ENCODE assay signal across 8 cellular contexts in the genomic region with DNA sequence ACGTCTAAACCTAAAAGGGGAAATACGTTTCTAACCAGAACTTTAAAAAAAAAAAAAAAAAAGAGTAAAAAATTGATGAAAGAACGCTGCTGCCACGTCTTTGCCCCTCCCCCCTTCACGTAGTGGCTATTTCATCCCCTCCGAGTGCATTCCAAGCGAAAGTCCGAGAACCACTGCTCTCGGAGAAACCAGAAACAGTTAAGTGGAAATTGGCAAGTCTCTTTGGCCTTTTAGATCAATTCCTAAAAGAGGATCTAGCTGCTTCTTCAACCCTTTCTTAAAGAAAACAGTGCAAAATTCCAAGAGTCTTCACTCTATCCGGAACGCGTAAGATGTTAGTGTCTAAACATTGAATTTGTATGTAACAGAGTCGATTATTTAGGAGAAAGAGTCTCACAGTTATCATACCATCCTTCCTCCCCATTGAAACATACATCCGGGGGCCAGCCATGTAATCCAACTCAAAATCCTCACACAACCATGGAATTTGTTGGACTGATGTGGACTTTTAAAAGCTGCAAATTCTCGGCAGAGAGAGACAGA. TPM values are rescaled to one million over a fixed set of nuclear protein-coding genes. Genes with fewer than 3 reads are reported as not detected.
DNase-seq lines count a peak whose midpoint lies in the region; ATAC-seq, FAIRE-seq and TF ChIP-seq lines count a peak whose summit lies in the region.

No MANE protein-coding gene starts in this region.

- peak overlapping the region; percentile 77 for H3K4me3 ChIP-seq in NT2/D1 (ENCODE audit: insufficient read length, low read depth)
- H3K4me3 ChIP-seq in fibroblast of the aortic adventitia (ENCODE audit: low read depth, low read length), result peak overlapping the region; percentile 91

- H3K4me1 Mint-ChIP-seq in activated T-helper 17 cell treated with anti-CD3 and anti-CD28 coated beads, Interleukin-2, amount 50 U/mL, for 72 hours, result peaks cover 9% of the 10 kb centered on the region
- peaks cover 42% of the 10 kb centered on the region for H3K4me1 Mint-ChIP-seq in nephron progenitor cell

- H3K27me3 Mint-ChIP-seq in activated T-helper 17 cell treated with anti-CD3 and anti-CD28 coated beads, Interleukin-2, amount 50 U/mL, for 72 hours, result no peaks in the 10 kb centered on the region
- H3K27me3 Mint-ChIP-seq in nephron progenitor cell (ENCODE audit: low read depth, poor library complexity), result no peaks in the 10 kb centered on the region

- H3K36me3 ChIP-seq in NT2/D1 (ENCODE audit: insufficient read depth, insufficient read length, low read length), result peaks cover 5% of the 10 kb centered on the region

- H3K9me3 ChIP-seq in NT2/D1 (ENCODE audit: insufficient read depth, low read length), result no peaks in the 10 kb centered on the region

- peak overlapping the region; percentile 98 for H3K27ac Mint-ChIP-seq in activated T-helper 17 cell treated with anti-CD3 and anti-CD28 coated beads, Interleukin-2, amount 50 U/mL, for 72 hours
- peak overlapping the region; percentile 99 for H3K27ac Mint-ChIP-seq in nephron progenitor cell

- no peak for TF ChIP-seq CTCF in fibroblast of the aortic adventitia (IDR thresholded peaks at IDR 0.05; ENCODE audit: insufficient read depth, low read length)
- no peak for TF ChIP-seq CTCF in nephron progenitor cell (IDR thresholded peaks at IDR 0.05)

- ATAC-seq in activated T-helper 17 cell treated with anti-CD3 and anti-CD28 coated beads, Interleukin-2, amount 50 U/mL, for 72 hours (replicated peaks), result no peak

- H3K36me3 Mint-ChIP-seq in activated T-helper 17 cell treated with anti-CD3 and anti-CD28 coated beads, Interleukin-2, amount 50 U/mL, for 72 hours (ENCODE audit: low read depth), result peaks cover 72% of the 10 kb centered on the region
- peaks cover 18% of the 10 kb centered on the region for H3K36me3 Mint-ChIP-seq in nephron progenitor cell (ENCODE audit: low read depth)

- no peaks in the 10 kb centered on the region for H3K27me3 ChIP-seq in NT2/D1 (ENCODE audit: insufficient read depth, insufficient read length)

- FAIRE-seq in urothelium cell line (lab: Jason Lieb, UNC), result no peak

- H3K4me3 Mint-ChIP-seq in activated T-helper 17 cell treated with anti-CD3 and anti-CD28 coated beads, Interleukin-2, amount 50 U/mL, for 72 hours, result peak overlapping the region; percentile 98
- peak overlapping the region; percentile 97 for H3K4me3 Mint-ChIP-seq in nephron progenitor cell

- no peaks in the 10 kb centered on the region for H3K4me1 ChIP-seq in NT2/D1 (ENCODE audit: insufficient read depth, insufficient read length)

- peak in 2 of 3 donors; percentile 35 to 40 for DNase-seq in stimulated activated CD4-positive, alpha-beta T cell treated with anti-CD3 and anti-CD28 coated beads, Interleukin-12 subunit alpha, Interleukin-12 subunit beta, amount 100 ng/mL, for 48 hours (ENCODE audit: low read depth in 2 of 3, low spot score in 1 of 3)
- DNase-seq in stimulated activated CD4-positive, alpha-beta T cell treated with anti-CD3 and anti-CD28 coated beads, Interleukin-12 subunit alpha, Interleukin-12 subunit beta, amount 100 ng/mL, for 4 hours, result no peak
- no peak for DNase-seq in NT2/D1 (ENCODE audit: low read depth, low spot score)
- peak; percentile 89 for DNase-seq in fibroblast of the aortic adventitia (ENCODE audit: low read depth)
- DNase-seq in nephron progenitor cell, result peak; percentile 62
- peak; percentile 54 for DNase-seq in urothelium cell line (ENCODE audit: low spot score)
- DNase-seq in GM19238 (ENCODE audit: insufficient read length, low spot score), result no peak

- no peaks in the 10 kb centered on the region for H3K9me3 Mint-ChIP-seq in activated T-helper 17 cell treated with anti-CD3 and anti-CD28 coated beads, Interleukin-2, amount 50 U/mL, for 72 hours
- H3K9me3 Mint-ChIP-seq in nephron progenitor cell, result no peaks in the 10 kb centered on the region

- H3K9ac ChIP-seq in NT2/D1 (ENCODE audit: insufficient read length, low read depth), result peak overlapping the region; percentile 89

RNA-seq across cellular contexts. Expression of gene P4HA1, which starts 1.1 kb away (rescaled TPM):
- total RNA-seq in activated T-helper 17 cell treated with anti-CD3 and anti-CD28 coated beads, Interleukin-2, amount 50 U/mL, for 72 hours, result 100 to 1,000 TPM in 1 of 2 donors, 10 to 100 TPM in 1; 56.6 to 145 TPM
- 159 and 170 TPM in 2 replicates for total RNA-seq in fibroblast of the aortic adventitia (ENCODE audit: low replicate concordance)

RNA-seq across cellular contexts. Expression of gene NUDT13, which starts 14.7 kb away (rescaled TPM):
- total RNA-seq in activated T-helper 17 cell treated with anti-CD3 and anti-CD28 coated beads, Interleukin-2, amount 50 U/mL, for 72 hours, result 1 to 10 TPM in 1 of 2 donors, under 1 TPM in 1; 0.91 to 1.3 TPM
- total RNA-seq in fibroblast of the aortic adventitia (ENCODE audit: low replicate concordance), result 1.8 TPM in 2 replicates

Comparison
In these comparisons a context has a peak if more than half of its experiments do, and no peak if none do; other contexts are left out.
1. DNase-seq: peak in stimulated activated CD4-positive, alpha-beta T cell treated with anti-CD3 and anti-CD28 coated beads, Interleukin-12 subunit alpha, Interleukin-12 subunit beta, amount 100 ng/mL, for 48 hours (2 of 3), fibroblast of the aortic adventitia (single experiment), nephron progenitor cell (single experiment) and urothelium cell line (single experiment); none in stimulated activated CD4-positive, alpha-beta T cell treated with anti-CD3 and anti-CD28 coated beads, Interleukin-12 subunit alpha, Interleukin-12 subunit beta, amount 100 ng/mL, for 4 hours (single experiment), NT2/D1 (single experiment) and GM19238 (single experiment).